Comparison of ENCODE assay signal across 16 cellular contexts in genomic region chr1:22326372-22326915, GRCh38.
DNase-seq lines count a peak whose midpoint lies in the region; TF ChIP-seq lines count a peak whose summit lies in the region.
"Had no signal": no experiment of that assay in that cellular context is flagged by ENCODE, and none has a peak within 500 bp of the region (broad histone marks: within the 10 kb centered on the region; RNA-seq: fewer than 3 reads in every experiment).

No MANE protein-coding gene starts in this region.

- H3K9me3 ChIP-seq in BLaER1 (no peaks in the 10 kb centered on the region), trophoblast cell (ENCODE audit: insufficient read depth, low read depth, low read length) (peaks cover 2% of the 10 kb centered on the region)
- H3K9me3 ChIP-seq: A549 had no signal

- H4K20me1 ChIP-seq in BLaER1, result no peaks in the 10 kb centered on the region

- H3K14ac ChIP-seq in trophoblast cell (ENCODE audit: low read length), result no peak overlapping the region

- no peak overlapping the region for H2BK5ac ChIP-seq in trophoblast cell (ENCODE audit: low read depth, low read length, poor library complexity)

- peak overlapping the region; percentile 75 for H3K4me2 ChIP-seq in BLaER1
- no peak overlapping the region for H3K4me2 ChIP-seq in trophoblast cell (ENCODE audit: low read length)
- H3K4me2 ChIP-seq: A549 had no signal

- H3K36me3 ChIP-seq in BLaER1 (no peaks in the 10 kb centered on the region), trophoblast cell (ENCODE audit: control insufficient read depth in 1 of 2, insufficient read depth in 2 of 2, low read length in 2 of 2) (no peaks in the 10 kb centered on the region)

- H3K9ac ChIP-seq in BLaER1, result no peak overlapping the region
- H3K9ac ChIP-seq in trophoblast cell (ENCODE audit: low read length), result no peak overlapping the region

- H2BK120ac ChIP-seq in trophoblast cell (ENCODE audit: insufficient read depth, low read length, poor library complexity), result peak overlapping the region; percentile 8

- no peak overlapping the region for H3K18ac ChIP-seq in trophoblast cell (ENCODE audit: low read length)

- WGBS in trophoblast cell (ENCODE audit: extremely low coverage, insufficient coverage, insufficient read length), result no CpG with 5 or more reads among the region's 8 CpGs

- no peaks in the 10 kb centered on the region for H3K27me3 ChIP-seq in BLaER1
- no peaks in the 10 kb centered on the region for H3K27me3 ChIP-seq in trophoblast cell (ENCODE audit: insufficient read depth, low read length)

- no peak overlapping the region for H3K4ac ChIP-seq in trophoblast cell (ENCODE audit: low read depth, low read length)

- no peak overlapping the region for H3K23ac ChIP-seq in trophoblast cell (ENCODE audit: low read length)

- H3K4me3 ChIP-seq in BLaER1, result no peak overlapping the region
- H3K4me3 ChIP-seq in trophoblast cell (ENCODE audit: low read depth, low read length), result no peak overlapping the region
- H3K4me3 ChIP-seq: A549 had no signal

- TF ChIP-seq CTCF in VCaP (conservative IDR thresholded peaks at IDR 0.05) (no peak), GM20000 (IDR thresholded peaks at IDR 0.05; ENCODE audit: extremely low read depth, missing control alignments) (no peak)

- H4K91ac ChIP-seq in trophoblast cell (ENCODE audit: low read depth, low read length), result no peak overlapping the region

- no peaks in the 10 kb centered on the region for H3K79me2 ChIP-seq in trophoblast cell (ENCODE audit: control insufficient read depth, insufficient read depth, low read length, poor library complexity)

- no peak overlapping the region for H2BK12ac ChIP-seq in trophoblast cell (ENCODE audit: low read length)

- peaks cover 3% of the 10 kb centered on the region for H3K79me1 ChIP-seq in trophoblast cell (ENCODE audit: low read length)

- H2AFZ ChIP-seq in trophoblast cell (ENCODE audit: insufficient read depth, low read length, poor library complexity), result no peak overlapping the region

- peaks cover 83% of the 10 kb centered on the region for H3K4me1 ChIP-seq in BLaER1
- H3K4me1 ChIP-seq in trophoblast cell (ENCODE audit: control insufficient read depth in 1 of 2, insufficient read depth in 2 of 2, low read length in 2 of 2), result peaks cover 5 to 8% of the 10 kb centered on the region in 2 experiments
- H3K4me1 ChIP-seq: A549 had no signal

- DNase-seq in islet precursor cell, result peak; percentile 66
- peak in 1 of 2 donors; percentile 66 for DNase-seq in trophoblast cell
- no peak for DNase-seq in GM20000 (ENCODE audit: low spot score)
- DNase-seq in inferior parietal cortex (ENCODE audit: extremely low spot score), result no peak
- no peak for DNase-seq in SK-N-DZ (ENCODE audit: low spot score)
- no peak for DNase-seq in hypothalamus (lab: John Stamatoyannopoulos, UW)
- DNase-seq: DMS79 treated with DMSO at 0.1 percent for 48 hours, HFFc6, NCI-H1417 treated with DMSO at 0.1 percent for 48 hours, NCI-H1930, NCI-H226 had no signal

- H4K12ac ChIP-seq in trophoblast cell (ENCODE audit: low read depth, low read length), result no peak overlapping the region

- H3K27ac ChIP-seq in BLaER1, result peak overlapping the region; percentile 64; the same call in 1 of the 2 replicates
- H3K27ac ChIP-seq in VCaP, result peak overlapping the region; percentile 43
- H3K27ac ChIP-seq in trophoblast cell (ENCODE audit: low read depth, low read length), result no peak overlapping the region
- H3K27ac ChIP-seq: A549, C4-2B, HL-60 had no signal

- H2AK5ac ChIP-seq in trophoblast cell (ENCODE audit: low read length), result no peak overlapping the region

- no peak overlapping the region for H4K8ac ChIP-seq in trophoblast cell (ENCODE audit: low read depth, low read length)
